2 cellular contexts compared by ENCODE assay signal in the genomic region with DNA sequence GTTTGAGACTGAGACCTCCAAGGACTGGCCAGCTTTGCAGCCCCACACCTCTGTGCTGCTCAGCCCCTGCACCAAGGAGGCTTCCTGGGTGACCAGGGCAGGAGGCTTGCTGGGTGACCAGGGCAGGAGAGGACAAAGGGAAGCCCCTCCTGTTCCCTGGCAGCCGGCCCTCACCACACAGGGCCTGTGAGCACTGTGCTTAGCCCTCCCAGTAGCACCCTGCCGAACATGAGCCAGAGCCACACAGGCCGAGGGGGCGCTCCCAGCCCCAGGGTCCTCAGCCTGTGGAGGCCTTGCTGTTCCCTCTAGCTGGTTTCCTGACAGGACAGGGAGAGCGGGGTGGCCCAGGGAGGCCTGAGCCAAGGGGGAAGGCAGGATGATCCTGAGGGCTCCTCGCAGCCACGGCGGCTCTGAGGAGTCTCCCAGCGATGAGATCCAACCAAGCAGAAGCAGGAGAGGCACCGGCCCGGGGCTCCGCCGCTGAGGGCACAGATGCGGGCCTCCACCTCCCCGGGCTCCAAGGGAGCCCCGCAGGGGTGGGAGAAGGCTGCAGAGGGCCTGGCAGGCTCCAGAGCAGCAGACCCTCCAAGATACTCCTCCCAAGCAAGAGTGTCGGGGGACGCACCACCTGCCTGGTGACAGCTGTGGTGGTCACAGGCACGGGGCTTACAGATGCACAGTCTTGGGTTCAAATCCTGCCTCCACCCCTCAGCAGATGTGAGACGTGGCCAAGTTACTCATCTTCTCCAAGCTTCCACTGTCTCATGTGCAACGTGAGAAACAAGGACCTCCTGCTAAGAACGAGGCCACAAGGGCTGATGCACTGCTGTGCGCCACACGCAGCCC.
TF ChIP-seq lines count a peak whose summit lies in the region.

No MANE protein-coding gene starts in this region.

TF ChIP-seq in HEK293, 187 proteins besides CTCF, POLR2A, EP300 and RAD21 (continued from another document):
- no peak for TF ChIP-seq ZNF280D (tag by site-specific recombination; IDR thresholded peaks at IDR 0.05)
- TF ChIP-seq ZNF837 (tag by site-specific recombination; IDR thresholded peaks at IDR 0.05) = no peak
- TF ChIP-seq ZNF132 (tag by site-specific recombination; IDR thresholded peaks at IDR 0.05; ENCODE audit: borderline replicate concordance) = no peak
- no peak for TF ChIP-seq ZNF335 (tag by site-specific recombination; conservative IDR thresholded peaks at IDR 0.05)
- TF ChIP-seq, protein P1, sequence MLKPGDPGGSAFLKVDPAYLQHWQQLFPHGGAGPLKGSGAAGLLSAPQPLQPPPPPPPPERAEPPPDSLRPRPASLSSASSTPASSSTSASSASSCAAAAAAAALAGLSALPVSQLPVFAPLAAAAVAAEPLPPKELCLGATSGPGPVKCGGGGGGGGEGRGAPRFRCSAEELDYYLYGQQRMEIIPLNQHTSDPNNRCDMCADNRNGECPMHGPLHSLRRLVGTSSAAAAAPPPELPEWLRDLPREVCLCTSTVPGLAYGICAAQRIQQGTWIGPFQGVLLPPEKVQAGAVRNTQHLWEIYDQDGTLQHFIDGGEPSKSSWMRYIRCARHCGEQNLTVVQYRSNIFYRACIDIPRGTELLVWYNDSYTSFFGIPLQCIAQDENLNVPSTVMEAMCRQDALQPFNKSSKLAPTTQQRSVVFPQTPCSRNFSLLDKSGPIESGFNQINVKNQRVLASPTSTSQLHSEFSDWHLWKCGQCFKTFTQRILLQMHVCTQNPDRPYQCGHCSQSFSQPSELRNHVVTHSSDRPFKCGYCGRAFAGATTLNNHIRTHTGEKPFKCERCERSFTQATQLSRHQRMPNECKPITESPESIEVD (tag by site-specific recombination; IDR thresholded peaks at IDR 0.05) = no peak

TF ChIP-seq in WTC11, 78 proteins besides CTCF, POLR2A, EP300 and RAD21 (continued from another document):
- TF ChIP-seq IRF1 (CRISPR knock-in tag; IDR thresholded peaks at IDR 0.05) = no peak
- no peak for TF ChIP-seq ZNF281 (CRISPR knock-in tag; IDR thresholded peaks at IDR 0.05)
- no peak for TF ChIP-seq TEAD4 (CRISPR knock-in tag; IDR thresholded peaks at IDR 0.05)
- TF ChIP-seq ETV6 (CRISPR knock-in tag; IDR thresholded peaks at IDR 0.05) = no peak
- TF ChIP-seq NR2C2 (CRISPR knock-in tag; IDR thresholded peaks at IDR 0.05) = no peak
- TF ChIP-seq MLX (CRISPR knock-in tag; IDR thresholded peaks at IDR 0.05) = no peak
- no peak for TF ChIP-seq IRF2 (CRISPR knock-in tag; IDR thresholded peaks at IDR 0.05; ENCODE audit: borderline replicate concordance, low read depth)
- no peak for TF ChIP-seq ESRRA (CRISPR knock-in tag; IDR thresholded peaks at IDR 0.05; ENCODE audit: borderline replicate concordance)
- TF ChIP-seq ATF6 (CRISPR knock-in tag; IDR thresholded peaks at IDR 0.05) = no peak
